25 cellular contexts compared by ENCODE assay signal in the genomic region with DNA sequence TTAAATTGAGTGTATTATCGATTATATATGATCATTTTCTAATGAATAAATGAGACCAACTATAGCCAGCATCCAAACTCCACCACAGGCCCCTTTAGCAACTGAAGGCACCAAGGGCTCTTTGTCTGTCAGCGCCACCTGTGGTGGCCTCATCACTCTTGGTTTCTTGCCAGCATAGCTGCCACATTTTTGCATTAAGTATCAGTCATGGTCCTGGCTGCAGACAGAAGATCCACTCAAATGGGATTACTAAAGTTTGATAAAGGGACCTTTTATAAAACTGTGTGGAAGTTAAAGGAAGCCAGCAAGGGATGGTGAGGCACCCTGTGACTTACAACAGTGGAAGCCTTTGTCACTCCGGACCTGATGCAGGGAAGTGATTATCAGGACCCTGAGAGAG.
A peak's percentile ranks its signal among the peaks of the same experiment; 100 is the strongest.
DNase-seq lines count a peak whose midpoint lies in the region; ATAC-seq and TF ChIP-seq lines count a peak whose summit lies in the region.
"Had no signal": no experiment of that assay in that cellular context is flagged by ENCODE, and none has a peak within 500 bp of the region (broad histone marks: within the 10 kb centered on the region; RNA-seq: fewer than 3 reads in every experiment).

No MANE protein-coding gene starts in this region.

- H3K14ac ChIP-seq in neuronal stem cell (ENCODE audit: low read length) = no peak overlapping the region

- H2AFZ ChIP-seq in neuronal stem cell (ENCODE audit: low read length) = no peak overlapping the region
- H2AFZ ChIP-seq in hepatocyte = no peak overlapping the region
- H2AFZ ChIP-seq: GM23338, PC-9 had no signal

- no peaks in the 10 kb centered on the region for H3K79me2 ChIP-seq in hepatocyte

- no peaks in the 10 kb centered on the region for H3K9me2 ChIP-seq in hepatocyte (replicated peaks; ENCODE audit: insufficient read depth)

- no peak overlapping the region for H2BK5ac ChIP-seq in neuronal stem cell (ENCODE audit: low read length)

- WGBS in neuronal stem cell (ENCODE audit: extremely low coverage in 2 of 2, insufficient read length in 2 of 2, insufficient replicate concordance in 1 of 2), 2 donors = no CpG with 5 or more reads among the region's 3 CpGs
- 85% methylated on average over 3 of the region's 3 CpGs for WGBS in hepatocyte (ENCODE audit: low lambda C conversion rate, missing lambda C conversion rate)
- 39 to 58% (median 47%) methylated on average over 3 of the region's 3 CpGs for WGBS in psoas muscle, 3 donors

- H3K23ac ChIP-seq in neuronal stem cell (ENCODE audit: low read depth, low read length, poor library complexity) = no peak overlapping the region

- intact Hi-C loops in head of caudate nucleus (cut with DNase I) = no loop called here
- intact Hi-C loops in psoas muscle (cut with DNase I) = no loop called here

- TF ChIP-seq CTCF in hepatocyte (IDR thresholded peaks at IDR 0.05; ENCODE audit: poor library complexity) (no peak), psoas muscle (IDR thresholded peaks at IDR 0.05) (no peak)

- no peak overlapping the region for H3K27ac ChIP-seq in neuronal stem cell (replicated peaks; ENCODE audit: low read length)
- no peak overlapping the region for H3K27ac ChIP-seq in hepatocyte
- H3K27ac ChIP-seq in psoas muscle = no peak overlapping the region
- H3K27ac ChIP-seq: 22Rv1, PC-9, RWPE1 had no signal

- H3K36me3 ChIP-seq in neuronal stem cell (replicated peaks in 1 of 2; ENCODE audit: control insufficient read depth in 2 of 2, insufficient read depth in 2 of 2, low read length in 2 of 2) = no peaks in the 10 kb centered on the region
- no peaks in the 10 kb centered on the region for H3K36me3 ChIP-seq in hepatocyte (replicated peaks; ENCODE audit: insufficient read depth, low read depth)
- no peaks in the 10 kb centered on the region for H3K36me3 ChIP-seq in psoas muscle (ENCODE audit: insufficient read depth in 1 of 2, low read depth in 1 of 2)
- H3K36me3 ChIP-seq: BE2C had no signal

- H4K91ac ChIP-seq in neuronal stem cell (ENCODE audit: low read depth, low read length, poor library complexity) = no peak overlapping the region

- H4K8ac ChIP-seq in neuronal stem cell (ENCODE audit: low read depth, low read length) = no peak overlapping the region

- H2AK5ac ChIP-seq in neuronal stem cell (ENCODE audit: low read depth, low read length) = peak overlapping the region; percentile 37

- H3K9me3 ChIP-seq in neuronal stem cell (replicated peaks in 1 of 2; ENCODE audit: control insufficient read depth in 2 of 2, insufficient read depth in 1 of 2, low read depth in 1 of 2, low read length in 2 of 2) (no peaks in the 10 kb centered on the region), hepatocyte (ENCODE audit: low read depth) (no peaks in the 10 kb centered on the region), psoas muscle (peaks cover 5% of the 10 kb centered on the region)
- H3K9me3 ChIP-seq: BE2C had no signal

- H3K18ac ChIP-seq in neuronal stem cell (ENCODE audit: low read length) = peak overlapping the region; percentile 40

- H3K4me3 ChIP-seq in neuronal stem cell (ENCODE audit: low read length in 2 of 2) (no peak overlapping the region), hepatocyte (no peak overlapping the region), psoas muscle (no peak overlapping the region)
- H3K4me3 ChIP-seq: GM12878, GM23338, PC-9 had no signal

- H3K9ac ChIP-seq in neuronal stem cell (ENCODE audit: low read depth, low read length, poor library complexity) = no peak overlapping the region

- H3K4ac ChIP-seq in neuronal stem cell (ENCODE audit: low read length) = no peak overlapping the region

- H3K4me1 ChIP-seq in neuronal stem cell (ENCODE audit: control insufficient read depth in 2 of 2, insufficient read depth in 1 of 2, low read depth in 1 of 2, low read length in 2 of 2) = no peaks in the 10 kb centered on the region
- no peaks in the 10 kb centered on the region for H3K4me1 ChIP-seq in hepatocyte (ENCODE audit: insufficient read depth)
- H3K4me1 ChIP-seq in psoas muscle = no peaks in the 10 kb centered on the region
- H3K4me1 ChIP-seq: BE2C had no signal

- H2BK15ac ChIP-seq in neuronal stem cell (ENCODE audit: low read length) = no peak overlapping the region

- no peak overlapping the region for H2BK12ac ChIP-seq in neuronal stem cell (ENCODE audit: low read length)

- no peaks in the 10 kb centered on the region for H3K27me3 ChIP-seq in neuronal stem cell (ENCODE audit: control insufficient read depth in 3 of 3, insufficient read depth in 3 of 3, low read depth in 1 of 3, low read length in 3 of 3)
- H3K27me3 ChIP-seq in hepatocyte = no peaks in the 10 kb centered on the region
- H3K27me3 ChIP-seq in psoas muscle (ENCODE audit: insufficient read depth in 3 of 3, low read length in 2 of 3) = no peaks in the 10 kb centered on the region
- H3K27me3 ChIP-seq: BE2C had no signal

- H3K4me2 ChIP-seq in neuronal stem cell (ENCODE audit: insufficient read depth, low read length, poor library complexity, severe bottlenecking) (no peak overlapping the region), hepatocyte (no peak overlapping the region)
- H3K4me2 ChIP-seq: GM23338, PC-9 had no signal

- no peak overlapping the region for H2BK120ac ChIP-seq in neuronal stem cell (ENCODE audit: low read depth, low read length)

- H4K20me1 ChIP-seq in hepatocyte (ENCODE audit: insufficient read depth, poor library complexity, severe bottlenecking) = no peaks in the 10 kb centered on the region

- peak; percentile 1 for DNase-seq in DMS53 (lab: John Stamatoyannopoulos, UW)
- DNase-seq in DMS53 treated with DMSO at 0.1 percent for 48 hours (lab: John Stamatoyannopoulos, UW; ENCODE audit: unreplicated experiment) = no peak
- DNase-seq in head of caudate nucleus = peak in 35 of 42 donors; percentile 3 to 75 (median 30)
- DNase-seq in neuronal stem cell (ENCODE audit: low spot score) = no peak
- no peak for DNase-seq in hepatocyte (ENCODE audit: low spot score)
- DNase-seq in psoas muscle = no peak
- DNase-seq: BE2C, DMS79 treated with DMSO at 0.1 percent for 48 hours, HCEC 1CT, KG1, MV-4-11, NCI-H1105 treated with DMSO at 0.1 percent for 48 hours, NCI-H2029 treated with DMSO at 0.1 percent for 48 hours, NCI-H226, NCI-H510A treated with DMSO at 0.1 percent for 48 hours, NCI-H748 treated with DMSO at 0.1 percent for 48 hours, PC-9, SHP77 treated with DMSO at 0.1 percent for 48 hours had no signal

- no peaks in the 10 kb centered on the region for H3K79me1 ChIP-seq in neuronal stem cell (ENCODE audit: low read depth, low read length)

- ATAC-seq in psoas muscle (no peak), GM21528 (IDR thresholded peaks at IDR 0.05; ENCODE audit: low FRiP score, unreplicated experiment) (no peak), GM21723 (IDR thresholded peaks at IDR 0.05; ENCODE audit: unreplicated experiment) (no peak)
- ATAC-seq: GM12878, GM23338, SK-N-SH treated with all-trans-retinoic acid at 6 μM for 48 hours had no signal

Comparison
In these comparisons a context has a peak if more than half of its experiments do, and no peak if none do; other contexts are left out.
1. DNase-seq: peak in DMS53 (single experiment) and head of caudate nucleus (35 of 42); none in DMS53 treated with DMSO at 0.1 percent for 48 hours (single experiment), neuronal stem cell (single experiment), hepatocyte (single experiment) and psoas muscle (0 of 2).